17 cellular contexts compared by ENCODE assay signal in the genomic region with DNA sequence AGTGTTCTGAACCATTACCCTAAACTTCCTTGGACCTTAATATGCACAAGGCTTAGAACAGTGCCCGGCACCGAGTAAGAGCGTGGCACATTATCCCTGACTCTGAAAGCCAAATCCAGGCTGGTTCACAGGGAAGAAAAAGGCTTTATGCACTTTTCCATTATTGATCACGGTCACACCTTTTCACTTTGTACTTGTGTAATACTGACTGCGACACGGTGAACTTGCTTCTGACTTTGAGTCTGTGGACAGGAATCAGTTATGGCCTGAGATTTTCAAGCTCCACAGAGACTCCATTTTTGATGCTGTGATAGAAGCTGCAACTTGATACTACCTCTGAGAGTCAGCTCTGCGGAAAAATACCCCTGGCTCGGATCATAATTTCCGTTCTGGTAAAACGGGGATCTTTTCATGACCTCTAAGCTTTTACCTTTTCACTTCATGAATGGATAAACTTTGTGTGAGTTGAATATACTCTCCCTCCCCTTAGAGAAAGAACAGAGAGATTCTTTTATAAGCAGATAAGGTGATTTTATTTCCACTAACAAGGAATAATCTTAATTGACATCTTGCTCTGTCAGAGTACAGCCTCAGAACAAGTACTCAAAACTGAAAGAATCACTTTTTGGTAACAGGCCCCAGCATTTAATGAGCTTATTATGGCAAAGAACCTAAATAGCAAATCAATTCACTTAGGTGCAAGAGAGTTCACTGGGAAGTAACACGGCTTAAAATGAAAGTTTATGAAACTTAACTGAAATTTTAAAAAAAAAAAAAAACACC.
DNase-seq lines count a peak whose midpoint lies in the region; ATAC-seq and TF ChIP-seq lines count a peak whose summit lies in the region.
"Had no signal": no experiment of that assay in that cellular context is flagged by ENCODE, and none has a peak within 500 bp of the region (broad histone marks: within the 10 kb centered on the region; RNA-seq: fewer than 3 reads in every experiment).

No MANE protein-coding gene starts in this region.

- no peaks in the 10 kb centered on the region for H3K36me3 ChIP-seq in parathyroid adenoma (ENCODE audit: control insufficient read depth, insufficient read depth, low read length)
- H3K36me3 ChIP-seq: breast epithelium, MG63, SJSA1, WERI-Rb-1 had no signal

- peak in 1 of 2 donors; percentile 36 for ATAC-seq in activated T-cell treated with anti-CD3 and anti-CD28 coated beads, Interleukin-2, amount 50 U/mL, for 4 hours
- ATAC-seq in HG02610 (IDR thresholded peaks at IDR 0.05; ENCODE audit: unreplicated experiment) = no peak
- ATAC-seq: left ventricle myocardium superior had no signal

- TF ChIP-seq CTCF in parathyroid adenoma (IDR thresholded peaks at IDR 0.05) = no peak

- peak overlapping the region; percentile 83 for H3K27ac ChIP-seq in parathyroid adenoma
- H3K27ac ChIP-seq: breast epithelium, SJSA1, WERI-Rb-1 had no signal

- H3K79me2 ChIP-seq in parathyroid adenoma = no peaks in the 10 kb centered on the region

- no peak overlapping the region for H3K9ac ChIP-seq in parathyroid adenoma

- H3K27ac Mint-ChIP-seq in activated naive CD4-positive, alpha-beta T cell treated with anti-CD3 and anti-CD28 coated beads, Interleukin-2, amount 50 U/mL, for 24 hours = peak overlapping the region; percentile 91

- peak overlapping the region; percentile 54 for H3K4me3 Mint-ChIP-seq in activated T-cell treated with anti-CD3 and anti-CD28 coated beads, Interleukin-2, amount 50 U/mL, for 4 hours
- H3K4me3 Mint-ChIP-seq in activated naive CD4-positive, alpha-beta T cell treated with anti-CD3 and anti-CD28 coated beads, Interleukin-2, amount 50 U/mL, for 24 hours = peak overlapping the region; percentile 73
- H3K4me3 Mint-ChIP-seq: neural crest cell had no signal

- H3K27me3 Mint-ChIP-seq in activated T-cell treated with anti-CD3 and anti-CD28 coated beads, Interleukin-2, amount 50 U/mL, for 4 hours (ENCODE audit: low read depth) = no peaks in the 10 kb centered on the region
- no peaks in the 10 kb centered on the region for H3K27me3 Mint-ChIP-seq in activated naive CD4-positive, alpha-beta T cell treated with anti-CD3 and anti-CD28 coated beads, Interleukin-2, amount 50 U/mL, for 24 hours

- H3K9me3 ChIP-seq in parathyroid adenoma (ENCODE audit: control insufficient read depth, low read length) = no peaks in the 10 kb centered on the region
- H3K9me3 ChIP-seq: breast epithelium, MG63, SJSA1 had no signal

- H3K9me3 Mint-ChIP-seq in activated T-cell treated with anti-CD3 and anti-CD28 coated beads, Interleukin-2, amount 50 U/mL, for 4 hours = no peaks in the 10 kb centered on the region
- peaks cover 14% of the 10 kb centered on the region for H3K9me3 Mint-ChIP-seq in activated naive CD4-positive, alpha-beta T cell treated with anti-CD3 and anti-CD28 coated beads, Interleukin-2, amount 50 U/mL, for 24 hours

- H3K4me3 ChIP-seq in parathyroid adenoma (ENCODE audit: low read depth, low read length) = peak overlapping the region; percentile 25
- H3K4me3 ChIP-seq: breast epithelium, MG63, SJSA1 had no signal

- peaks cover 23% of the 10 kb centered on the region for H3K4me1 ChIP-seq in parathyroid adenoma
- H3K4me1 ChIP-seq: breast epithelium, SJSA1 had no signal

- no peaks in the 10 kb centered on the region for H3K27me3 ChIP-seq in parathyroid adenoma (ENCODE audit: control insufficient read depth, insufficient read depth, low read length)
- H3K27me3 ChIP-seq: breast epithelium, MG63, SJSA1 had no signal

- peak overlapping the region; percentile 44 for H3K4me2 ChIP-seq in parathyroid adenoma (ENCODE audit: low read length)

- no peak for DNase-seq in activated T-cell treated with anti-CD3 and anti-CD28 coated beads, Interleukin-2, amount 50 U/mL, for 4 hours
- DNase-seq in activated T-cell treated with anti-CD3 and anti-CD28 coated beads for 4 hours (no peak), M059J (ENCODE audit: low read depth) (peak; percentile 43), NCI-H2227 treated with DMSO at 0.1 percent for 48 hours (lab: John Stamatoyannopoulos, UW) (no peak), dedifferentiated amniotic fluid mesenchymal stem cell (ENCODE audit: extremely low spot score) (no peak)
- DNase-seq: Calu3; effector CD8-positive, alpha-beta T cell; left ventricle myocardium superior; MG63; NCI-H1930; WERI-Rb-1 had no signal

- H3K36me3 Mint-ChIP-seq in activated T-cell treated with anti-CD3 and anti-CD28 coated beads, Interleukin-2, amount 50 U/mL, for 4 hours (ENCODE audit: insufficient read depth) = peaks cover 4% of the 10 kb centered on the region
- peaks cover 18% of the 10 kb centered on the region for H3K36me3 Mint-ChIP-seq in activated naive CD4-positive, alpha-beta T cell treated with anti-CD3 and anti-CD28 coated beads, Interleukin-2, amount 50 U/mL, for 24 hours

- peak overlapping the region; percentile 75 for H2AFZ ChIP-seq in parathyroid adenoma

- H3K4me1 Mint-ChIP-seq in activated T-cell treated with anti-CD3 and anti-CD28 coated beads, Interleukin-2, amount 50 U/mL, for 4 hours (ENCODE audit: low read depth) = peaks cover 85% of the 10 kb centered on the region
- H3K4me1 Mint-ChIP-seq in activated naive CD4-positive, alpha-beta T cell treated with anti-CD3 and anti-CD28 coated beads, Interleukin-2, amount 50 U/mL, for 24 hours = peaks cover 91% of the 10 kb centered on the region
